1 cellular context compared by ENCODE assay signal in the genomic region with DNA sequence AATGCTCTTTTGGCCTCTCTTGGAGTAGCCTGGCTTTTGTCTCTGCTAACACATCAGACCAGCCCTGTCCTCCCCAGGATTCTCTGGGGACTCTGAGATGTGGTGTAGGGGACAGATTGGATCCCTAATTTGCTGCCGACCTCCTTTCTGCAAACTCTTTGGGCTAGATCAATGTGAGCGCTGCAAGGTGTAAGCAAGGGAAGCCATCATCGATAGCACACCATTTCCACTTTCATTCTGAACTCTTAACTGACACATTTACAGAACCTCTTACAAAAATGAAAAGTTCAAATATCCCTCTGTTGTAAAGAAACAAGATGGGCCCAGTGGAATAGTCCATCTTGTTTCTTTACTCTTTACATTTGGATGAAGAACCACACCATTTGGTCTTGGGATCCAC.
TF ChIP-seq lines count a peak whose summit lies in the region.

No MANE protein-coding gene starts in this region.

TF ChIP-seq in A549, 52 proteins besides CTCF, POLR2A, EP300 and RAD21 (continued from another document):
- TF ChIP-seq HMGXB4 (CRISPR knock-in tag; IDR thresholded peaks at IDR 0.05; ENCODE audit: borderline replicate concordance) = no peak
- no peak for TF ChIP-seq JUNB (IDR thresholded peaks at IDR 0.05)
- TF ChIP-seq MYC (IDR thresholded peaks at IDR 0.05; ENCODE audit: borderline replicate concordance, low read length) = no peak
- no peak for TF ChIP-seq ZFP36 (IDR thresholded peaks at IDR 0.05; ENCODE audit: borderline replicate concordance, partially characterized antibody)
- no peak for TF ChIP-seq GATA3 (IDR thresholded peaks at IDR 0.05; ENCODE audit: borderline replicate concordance)
